ENCODE assay signal across 9 cellular contexts in the genomic region with DNA sequence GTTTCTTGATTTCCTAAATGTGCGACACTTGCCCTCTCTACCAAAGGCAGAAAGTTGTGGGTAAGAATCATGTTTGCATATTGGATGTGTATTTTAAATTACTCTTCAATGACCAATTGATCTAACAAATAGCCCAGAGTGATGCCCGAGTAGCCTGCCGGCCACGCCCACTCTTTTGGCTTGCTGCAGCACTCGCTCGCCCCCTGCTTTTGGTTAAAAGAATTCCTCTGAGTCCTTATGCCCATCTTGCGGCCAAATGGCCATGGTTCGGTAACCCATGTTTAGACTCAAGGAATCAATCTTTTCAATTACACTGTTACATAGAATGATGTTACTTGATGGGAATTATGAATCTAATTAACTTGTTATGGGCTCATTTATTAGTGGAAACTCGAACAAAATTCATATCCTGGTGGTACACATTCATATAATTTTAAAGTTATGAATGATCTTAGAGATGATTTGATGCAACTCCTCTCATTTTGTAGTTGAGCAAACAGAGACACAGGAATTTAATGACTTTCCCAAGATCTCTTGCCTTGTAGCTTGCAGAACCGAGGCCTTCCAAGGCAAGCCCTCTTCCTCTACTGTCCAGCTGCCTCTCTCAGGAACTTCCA. TPM values are rescaled to one million over a fixed set of nuclear protein-coding genes. Genes with fewer than 3 reads are reported as not detected.
DNase-seq lines count a peak whose midpoint lies in the region; ATAC-seq, FAIRE-seq and TF ChIP-seq lines count a peak whose summit lies in the region.
"Had no signal": no experiment of that assay in that cellular context is flagged by ENCODE, and none has a peak within 500 bp of the region (broad histone marks: within the 10 kb centered on the region; RNA-seq: fewer than 3 reads in every experiment).

No MANE protein-coding gene starts in this region.

- no peak overlapping the region for H3K23ac ChIP-seq in trophoblast cell (ENCODE audit: low read length)

- no peak overlapping the region for H3K14ac ChIP-seq in trophoblast cell (ENCODE audit: low read length)

- no peak overlapping the region for H3K4me2 ChIP-seq in DOHH2 (ENCODE audit: low read length)
- no peak overlapping the region for H3K4me2 ChIP-seq in endothelial cell of umbilical vein (ENCODE audit: insufficient read depth, low read length)
- no peak overlapping the region for H3K4me2 ChIP-seq in trophoblast cell (ENCODE audit: low read length)

- H3K9me2 ChIP-seq in DOHH2 (replicated peaks; ENCODE audit: control insufficient read depth, low read length): no peaks in the 10 kb centered on the region

- H4K8ac ChIP-seq in trophoblast cell (ENCODE audit: low read depth, low read length): no peak overlapping the region

- H3K4ac ChIP-seq in trophoblast cell (ENCODE audit: low read depth, low read length): no peak overlapping the region

- H3K9me3 ChIP-seq in DOHH2 (ENCODE audit: control insufficient read depth, insufficient read depth, low read length): no peaks in the 10 kb centered on the region
- no peaks in the 10 kb centered on the region for H3K9me3 ChIP-seq in Panc1 (ENCODE audit: control insufficient read depth, insufficient read depth, low read depth, low read length)
- H3K9me3 ChIP-seq in endothelial cell of umbilical vein (replicated peaks; ENCODE audit: control insufficient read depth, insufficient read depth, low read length): no peaks in the 10 kb centered on the region
- H3K9me3 ChIP-seq in trophoblast cell (ENCODE audit: insufficient read depth, low read depth, low read length): no peaks in the 10 kb centered on the region

- peak; percentile 59 for TF ChIP-seq CTCF in DOHH2 (IDR thresholded peaks at IDR 0.05; ENCODE audit: low read depth, low read length, poor library complexity, severe bottlenecking)
- TF ChIP-seq CTCF in Panc1 (IDR thresholded peaks at IDR 0.05): peak; percentile 84
- peak; percentile 17 to 31 for TF ChIP-seq CTCF in endothelial cell of umbilical vein (IDR thresholded peaks at IDR 0.05; ENCODE audit: extremely low read depth in 1 of 2, insufficient read depth in 1 of 2, low read depth in 1 of 2, low read length in 2 of 2)

- no peak overlapping the region for H2AFZ ChIP-seq in endothelial cell of umbilical vein (ENCODE audit: low read depth, low read length)
- H2AFZ ChIP-seq in trophoblast cell (ENCODE audit: insufficient read depth, low read length, poor library complexity): no peak overlapping the region

- H3K9ac ChIP-seq in endothelial cell of umbilical vein (replicated peaks; ENCODE audit: extremely low read depth, insufficient read depth, low read length) (no peak overlapping the region), trophoblast cell (ENCODE audit: low read length) (no peak overlapping the region)

- ATAC-seq in GM19035 (IDR thresholded peaks at IDR 0.05; ENCODE audit: unreplicated experiment) (peak; percentile 94), HG03060 (IDR thresholded peaks at IDR 0.05; ENCODE audit: low read depth, unreplicated experiment) (peak; percentile 83), Panc1 (peak; percentile 78)

- no peak overlapping the region for H4K91ac ChIP-seq in trophoblast cell (ENCODE audit: low read depth, low read length)

- in situ Hi-C loops in Panc1 (cut with HindIII; ENCODE audit: low pct_unique_long_range_greater_than_20kb, low sequenced_read_pairs): no loop called here

- no peaks in the 10 kb centered on the region for H3K9me1 ChIP-seq in endothelial cell of umbilical vein (replicated peaks; ENCODE audit: control insufficient read depth, extremely low read depth, insufficient read depth, low read length)

- H4K20me1 ChIP-seq in DOHH2 (ENCODE audit: control insufficient read depth, insufficient read depth, low read depth, low read length): no peaks in the 10 kb centered on the region
- H4K20me1 ChIP-seq in endothelial cell of umbilical vein (replicated peaks; ENCODE audit: control insufficient read depth, extremely low read depth, insufficient read depth, low read length): no peaks in the 10 kb centered on the region

- no peak for TF ChIP-seq POLR2A in endothelial cell of umbilical vein (IDR thresholded peaks at IDR 0.05; ENCODE audit: low read depth, low read length)

- BruUV-seq in Panc1 (replicated peaks; lab: Mats Ljungman, UMichigan) (no TSS peak), endothelial cell of umbilical vein (replicated peaks; lab: Mats Ljungman, UMichigan) (no TSS peak)

- no peak overlapping the region for H2BK5ac ChIP-seq in trophoblast cell (ENCODE audit: low read depth, low read length, poor library complexity)

- no peak overlapping the region for H2AK5ac ChIP-seq in trophoblast cell (ENCODE audit: low read length)

- no peaks in the 10 kb centered on the region for H3K36me3 ChIP-seq in DOHH2 (ENCODE audit: control insufficient read depth, low read length)
- no peaks in the 10 kb centered on the region; the same call in 1 of the 2 replicates for H3K36me3 ChIP-seq in Panc1 (ENCODE audit: control insufficient read depth, insufficient read depth, low read length)
- H3K36me3 ChIP-seq in endothelial cell of umbilical vein (ENCODE audit: control insufficient read depth in 2 of 2, extremely low read depth in 1 of 2, insufficient read depth in 2 of 2, low read length in 2 of 2): no peaks in the 10 kb centered on the region
- peaks cover 2 to 4% of the 10 kb centered on the region in 2 experiments for H3K36me3 ChIP-seq in trophoblast cell (ENCODE audit: control insufficient read depth in 1 of 2, insufficient read depth in 2 of 2, low read length in 2 of 2)

- H3K79me2 ChIP-seq in DOHH2 (ENCODE audit: control insufficient read depth, low read length): no peaks in the 10 kb centered on the region
- H3K79me2 ChIP-seq in endothelial cell of umbilical vein (ENCODE audit: control insufficient read depth, insufficient read depth, low read length): no peaks in the 10 kb centered on the region
- no peaks in the 10 kb centered on the region for H3K79me2 ChIP-seq in trophoblast cell (ENCODE audit: control insufficient read depth, insufficient read depth, low read length, poor library complexity)

- WGBS in trophoblast cell (ENCODE audit: extremely low coverage, insufficient coverage, insufficient read length): no CpG with 5 or more reads among the region's 10 CpGs

- H3K18ac ChIP-seq in trophoblast cell (ENCODE audit: low read length): no peak overlapping the region

- no peaks in the 10 kb centered on the region for H3F3A ChIP-seq in DOHH2 (ENCODE audit: control insufficient read depth, insufficient read depth)

- H2BK12ac ChIP-seq in trophoblast cell (ENCODE audit: low read length): no peak overlapping the region

- H3K4me1 ChIP-seq in DOHH2 (ENCODE audit: control insufficient read depth, low read length) (no peaks in the 10 kb centered on the region), Panc1 (ENCODE audit: control insufficient read depth, insufficient read depth, low read length) (no peaks in the 10 kb centered on the region), endothelial cell of umbilical vein (ENCODE audit: control insufficient read depth, extremely low read depth, insufficient read depth, low read length) (no peaks in the 10 kb centered on the region), trophoblast cell (ENCODE audit: control insufficient read depth in 1 of 2, insufficient read depth in 2 of 2, low read length in 2 of 2) (no peaks in the 10 kb centered on the region)

- H3K27ac ChIP-seq in DOHH2 (ENCODE audit: low read depth, low read length) (no peak overlapping the region), Panc1 (ENCODE audit: low read length) (no peak overlapping the region), endothelial cell of umbilical vein (ENCODE audit: insufficient read depth, low read depth, low read length) (no peak overlapping the region), trophoblast cell (ENCODE audit: low read depth, low read length) (no peak overlapping the region)

- CTCF ChIA-PET in Panc1 (lab: Charles Lee): no interaction called here
- CTCF ChIA-PET in endothelial cell of umbilical vein (lab: Charles Lee): interaction anchor here (0.9 to 1.5 kb wide), 2 partner anchors 104 to 484 kb away, joined by 4 to 5 read pairs; no protein-coding TSS in a partner anchor

- H3K79me1 ChIP-seq in trophoblast cell (ENCODE audit: low read length): no peaks in the 10 kb centered on the region

- no peak overlapping the region for H2BK120ac ChIP-seq in trophoblast cell (ENCODE audit: insufficient read depth, low read length, poor library complexity)

- H4K12ac ChIP-seq in trophoblast cell (ENCODE audit: low read depth, low read length): no peak overlapping the region

- H3K4me3 ChIP-seq in DOHH2 (ENCODE audit: low read length) (no peak overlapping the region), Panc1 (ENCODE audit: low read depth in 2 of 2, low read length in 2 of 2) (no peak overlapping the region), endothelial cell of umbilical vein (replicated peaks in 1 of 3; ENCODE audit: insufficient read depth in 1 of 3, low read depth in 1 of 3, low read length in 3 of 3) (no peak overlapping the region), trophoblast cell (ENCODE audit: low read depth, low read length) (no peak overlapping the region)

- peak; percentile 17 for DNase-seq in Panc1 (ENCODE audit: low read depth, low spot score)
- DNase-seq in endothelial cell of umbilical vein (ENCODE audit: low read depth, low spot score): peak; percentile 23
- peak; percentile 48 to 78 for DNase-seq in trophoblast cell
- no peak for DNase-seq in superior temporal gyrus (ENCODE audit: extremely low spot score)
- DNase-seq in NCI-H2196 treated with DMSO at 0.1 percent for 48 hours (lab: John Stamatoyannopoulos, UW; ENCODE audit: unreplicated experiment): no peak

- POLR2A ChIA-PET in Panc1 (lab: Charles Lee): no interaction called here
- POLR2A ChIA-PET in endothelial cell of umbilical vein (lab: Charles Lee): no interaction called here

- dilution Hi-C loops in endothelial cell of umbilical vein (cut with MboI; ENCODE audit: extremely low pct_ligation_motif_present, low sequenced_read_pairs): no loop called here

- no peaks in the 10 kb centered on the region for H3K27me3 ChIP-seq in DOHH2 (ENCODE audit: control insufficient read depth, low read length)
- no peaks in the 10 kb centered on the region for H3K27me3 ChIP-seq in Panc1 (ENCODE audit: control insufficient read depth, insufficient read depth, low read length)
- H3K27me3 ChIP-seq in endothelial cell of umbilical vein (ENCODE audit: control insufficient read depth in 2 of 2, insufficient read depth in 2 of 2, low read length in 2 of 2): no peaks in the 10 kb centered on the region
- no peaks in the 10 kb centered on the region for H3K27me3 ChIP-seq in trophoblast cell (ENCODE audit: insufficient read depth, low read length)

- FAIRE-seq in endothelial cell of umbilical vein (lab: Jason Lieb, UNC): no peak

- intact Hi-C loops in Panc1 (cut with micrococcal nuclease; ENCODE audit: unreplicated experiment): loop anchor here (10.0 kb wide), 1 partner anchor 485 kb away; no protein-coding TSS in a partner anchor
- intact Hi-C loops in endothelial cell of umbilical vein (cut with micrococcal nuclease): loop anchor here (1.0 to 5.0 kb wide), 3 partner anchors 103 to 484 kb away; no protein-coding TSS in a partner anchor

RNA-seq across cellular contexts. Expression of gene PPIC, which starts 36.5 kb away (rescaled TPM):
- 45.8 TPM for total RNA-seq in Panc1 (2021; ENCODE audit: unreplicated experiment)
- polyA plus RNA-seq in Panc1 (2012; ENCODE audit: insufficient read length): 48.4 TPM
- 26.5 TPM in 2 replicates for total RNA-seq in endothelial cell of umbilical vein
- polyA plus RNA-seq in endothelial cell of umbilical vein: 34.7 and 36.4 TPM in 2 replicates
- polyA plus RNA-seq in endothelial cell of umbilical vein (2011; cell fraction: cytosol; rRNA removed): 33.3 and 34.3 TPM in 2 replicates
- polyA plus RNA-seq in endothelial cell of umbilical vein (2011; cell fraction: nucleus; rRNA removed): 7.6 and 9.2 TPM in 2 replicates
- 35.8 and 39.6 TPM in 2 replicates for polyA plus RNA-seq in endothelial cell of umbilical vein (2012)
- 42.2 and 53.6 TPM in 2 replicates for polyA minus RNA-seq in endothelial cell of umbilical vein
- polyA minus RNA-seq in endothelial cell of umbilical vein (2011; cell fraction: cytosol; rRNA and poly(A)+ RNA removed): 12.7 TPM
- polyA minus RNA-seq in endothelial cell of umbilical vein (2011; cell fraction: nucleus; rRNA and poly(A)+ RNA removed): 2.7 and 3.4 TPM in 2 replicates
- polyA plus RNA-seq in trophoblast cell (2013): 37.1 and 38.1 TPM in 2 replicates
- polyA plus RNA-seq: neural cell had no signal

Comparison
In these comparisons a context has a peak if more than half of its experiments do, and no peak if none do; other contexts are left out.
1. CTCF ChIP-seq: peak in every context shown above with its lines; median percentile 84 in Panc1; 59 in DOHH2; 24 in endothelial cell of umbilical vein.
2. DNase-seq: peak in Panc1 (single experiment), endothelial cell of umbilical vein (single experiment) and trophoblast cell (2 of 2); none in superior temporal gyrus (single experiment) and NCI-H2196 treated with DMSO at 0.1 percent for 48 hours (single experiment).
3. Peak in every context shown above with its lines, with median percentiles within 50 percentile points of each other: ATAC-seq.